In the genomic region with DNA sequence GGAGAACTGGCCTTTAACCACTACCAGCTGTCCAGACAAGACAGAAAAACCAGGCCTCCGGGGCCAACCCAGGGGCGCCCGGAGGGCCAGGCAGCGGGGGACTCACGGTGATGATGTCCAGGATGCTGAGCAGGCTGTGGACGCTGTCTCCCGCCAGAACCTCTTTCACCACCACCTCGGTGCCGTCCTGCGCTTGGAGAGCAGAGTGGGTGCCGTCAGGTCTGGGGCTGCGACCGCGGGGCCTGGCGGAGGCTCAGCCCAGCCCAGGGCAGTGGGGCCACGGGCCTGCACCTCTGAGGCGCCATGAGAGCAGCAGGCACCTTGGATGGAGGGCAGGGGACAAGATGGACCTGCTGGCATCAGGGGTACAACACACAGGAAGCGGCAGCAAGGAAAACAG, we compare ENCODE assay signal across 18 cellular contexts. TPM values are rescaled to one million over a fixed set of nuclear protein-coding genes. Genes with fewer than 3 reads are reported as not detected.
DNase-seq lines count a peak whose midpoint lies in the region; ATAC-seq and TF ChIP-seq lines count a peak whose summit lies in the region.
"Had no signal": no experiment of that assay in that cellular context is flagged by ENCODE, and none has a peak within 500 bp of the region (broad histone marks: within the 10 kb centered on the region; RNA-seq: fewer than 3 reads in every experiment).

No MANE protein-coding gene starts in this region.

- no peak overlapping the region for H2BK120ac ChIP-seq in neuronal stem cell (ENCODE audit: low read depth, low read length)

- no peaks in the 10 kb centered on the region for H3K27me3 Mint-ChIP-seq in endodermal cell (ENCODE audit: insufficient read depth)
- H3K27me3 Mint-ChIP-seq: CD4-positive, alpha-beta T cell; CD8-positive, alpha-beta memory T cell had no signal

- H3K27me3 ChIP-seq in BLaER1 (no peaks in the 10 kb centered on the region), endodermal cell (ENCODE audit: control insufficient read depth, insufficient read depth, low read length, poor library complexity, severe bottlenecking) (no peaks in the 10 kb centered on the region), neuronal stem cell (ENCODE audit: control insufficient read depth in 3 of 3, insufficient read depth in 3 of 3, low read depth in 1 of 3, low read length in 3 of 3) (no peaks in the 10 kb centered on the region)
- no peaks in the 10 kb centered on the region for H3K27me3 ChIP-seq in BLaER1 treated with 17β-estradiol and CSF1 and Interleukin-3, amounts not matched to agents 10 nM and 100 nM

- DNase-seq in endodermal cell (no peak), neuronal stem cell (ENCODE audit: low spot score) (no peak), amygdala (lab: John Stamatoyannopoulos, UW) (no peak), NCI-H2107 (lab: John Stamatoyannopoulos, UW) (no peak)
- DNase-seq: CD4-positive, alpha-beta T cell; DMS 273 treated with DMSO at 0.1 percent for 48 hours; DMS79; EL; GDM1; HFFc6 had no signal

- H4K91ac ChIP-seq in neuronal stem cell (ENCODE audit: low read depth, low read length, poor library complexity), result no peak overlapping the region

- H3K36me3 ChIP-seq in BLaER1, result peaks cover 39% of the 10 kb centered on the region
- peaks cover 6 to 38% (median 22%) of the 10 kb centered on the region in 11 experiments; a peak in 17 of 22 replicates for H3K36me3 ChIP-seq in BLaER1 treated with 17β-estradiol and CSF1 and Interleukin-3, amounts not matched to agents 10 nM and 100 nM
- no peaks in the 10 kb centered on the region for H3K36me3 ChIP-seq in endodermal cell (ENCODE audit: control insufficient read depth, insufficient read depth, low read length)
- no peaks in the 10 kb centered on the region for H3K36me3 ChIP-seq in neuronal stem cell (replicated peaks in 1 of 2; ENCODE audit: control insufficient read depth in 2 of 2, insufficient read depth in 2 of 2, low read length in 2 of 2)
- H3K36me3 ChIP-seq: HAP-1 had no signal

- peak overlapping the region; percentile 49 for H2BK15ac ChIP-seq in neuronal stem cell (ENCODE audit: low read length)

- H3K36me3 Mint-ChIP-seq in endodermal cell (ENCODE audit: low read depth), result no peaks in the 10 kb centered on the region
- H3K36me3 Mint-ChIP-seq: CD14-positive monocyte; CD8-positive, alpha-beta memory T cell had no signal

- H3K23ac ChIP-seq in neuronal stem cell (ENCODE audit: low read depth, low read length, poor library complexity), result peak overlapping the region; percentile 89

- TF ChIP-seq CTCF in endodermal cell (conservative IDR thresholded peaks at IDR 0.05), result no peak

- peaks cover under 1% of the 10 kb centered on the region for H3K9me3 Mint-ChIP-seq in endodermal cell
- H3K9me3 Mint-ChIP-seq: CD14-positive monocyte, HFFc6 had no signal

- H3K4me1 ChIP-seq in BLaER1, result peaks cover 91% of the 10 kb centered on the region
- peaks cover 74 to 94% (median 90%) of the 10 kb centered on the region in 10 experiments for H3K4me1 ChIP-seq in BLaER1 treated with 17β-estradiol and CSF1 and Interleukin-3, amounts not matched to agents 10 nM and 100 nM
- no peaks in the 10 kb centered on the region for H3K4me1 ChIP-seq in endodermal cell (ENCODE audit: control insufficient read depth, insufficient read depth, low read length)
- peaks cover 3 to 7% of the 10 kb centered on the region in 2 donors for H3K4me1 ChIP-seq in neuronal stem cell (ENCODE audit: control insufficient read depth in 2 of 2, insufficient read depth in 1 of 2, low read depth in 1 of 2, low read length in 2 of 2)
- H3K4me1 ChIP-seq: HAP-1 had no signal

- H3K9me3 ChIP-seq in BLaER1, result peaks cover 41% of the 10 kb centered on the region
- peaks cover 8 to 47% (median 39%) of the 10 kb centered on the region in 11 experiments; a peak in 21 of 22 replicates for H3K9me3 ChIP-seq in BLaER1 treated with 17β-estradiol and CSF1 and Interleukin-3, amounts not matched to agents 10 nM and 100 nM (replicated peaks in 1 of 11)
- H3K9me3 ChIP-seq in endodermal cell (ENCODE audit: control insufficient read depth, low read length), result no peaks in the 10 kb centered on the region
- H3K9me3 ChIP-seq in neuronal stem cell (replicated peaks in 1 of 2; ENCODE audit: control insufficient read depth in 2 of 2, insufficient read depth in 1 of 2, low read depth in 1 of 2, low read length in 2 of 2), result no peaks in the 10 kb centered on the region
- H3K9me3 ChIP-seq: HAP-1 had no signal

- H3K9ac ChIP-seq in BLaER1, result peak overlapping the region; percentile 26; the same call in 1 of the 2 replicates
- peak overlapping the region in 6 of 11 experiments; percentile 12 to 42 (median 34); a peak in 9 of 22 replicates for H3K9ac ChIP-seq in BLaER1 treated with 17β-estradiol and CSF1 and Interleukin-3, amounts not matched to agents 10 nM and 100 nM
- no peak overlapping the region for H3K9ac ChIP-seq in endodermal cell (ENCODE audit: extremely low read depth, low read length, poor library complexity, severe bottlenecking)
- H3K9ac ChIP-seq in neuronal stem cell (ENCODE audit: low read depth, low read length, poor library complexity), result peak overlapping the region; percentile 44

- no peak for ATAC-seq in GM19035 (IDR thresholded peaks at IDR 0.05; ENCODE audit: unreplicated experiment)
- ATAC-seq: GM12878 had no signal

- peak overlapping the region; percentile 17 for H4K8ac ChIP-seq in neuronal stem cell (ENCODE audit: low read depth, low read length)

- H3K18ac ChIP-seq in neuronal stem cell (ENCODE audit: low read length), result peak overlapping the region; percentile 83

- 94 to 99% methylated on average over 17 to 18 of the region's 18 CpGs for WGBS in endodermal cell (ENCODE audit: insufficient coverage in 1 of 2, insufficient read length in 1 of 2), 2 experiments
- WGBS in neuronal stem cell (ENCODE audit: extremely low coverage in 2 of 2, insufficient read length in 2 of 2, insufficient replicate concordance in 1 of 2), 2 donors, result no CpG with 5 or more reads among the region's 18 CpGs

- H3K4me2 ChIP-seq in BLaER1, result peak overlapping the region; percentile 85
- peak overlapping the region; percentile 43 to 90 (median 82) for H3K4me2 ChIP-seq in BLaER1 treated with 17β-estradiol and CSF1 and Interleukin-3, amounts not matched to agents 10 nM and 100 nM
- no peak overlapping the region for H3K4me2 ChIP-seq in neuronal stem cell (ENCODE audit: insufficient read depth, low read length, poor library complexity, severe bottlenecking)
- H3K4me2 ChIP-seq: GM23338 had no signal

- H2AFZ ChIP-seq in neuronal stem cell (ENCODE audit: low read length), result no peak overlapping the region

- H3K27ac ChIP-seq in BLaER1, result peak overlapping the region; percentile 39
- peak overlapping the region in 4 of 11 experiments; percentile 6 to 47 (median 34); a peak in 7 of 22 replicates for H3K27ac ChIP-seq in BLaER1 treated with 17β-estradiol and CSF1 and Interleukin-3, amounts not matched to agents 10 nM and 100 nM
- H3K27ac ChIP-seq in endodermal cell (ENCODE audit: low read depth, low read length), result peak overlapping the region; percentile 29
- H3K27ac ChIP-seq in neuronal stem cell (replicated peaks; ENCODE audit: low read length), result no peak overlapping the region

- H2BK12ac ChIP-seq in neuronal stem cell (ENCODE audit: low read length), result peak overlapping the region; percentile 90

- H3K27ac Mint-ChIP-seq in endodermal cell, result no peak overlapping the region
- H3K27ac Mint-ChIP-seq: CD4-positive, alpha-beta T cell; CD8-positive, alpha-beta memory T cell; GM23338; HFFc6 had no signal

- no peak overlapping the region for H2BK5ac ChIP-seq in neuronal stem cell (ENCODE audit: low read length)

- H3K4me3 Mint-ChIP-seq in endodermal cell, result no peak overlapping the region
- H3K4me3 Mint-ChIP-seq: CD14-positive monocyte; CD4-positive, alpha-beta T cell; CD8-positive, alpha-beta memory T cell; GM23338; HFFc6 had no signal

- H3K4me3 ChIP-seq in BLaER1 (no peak overlapping the region), endodermal cell (ENCODE audit: low read length) (no peak overlapping the region), neuronal stem cell (ENCODE audit: low read length in 2 of 2) (no peak overlapping the region)
- no peak overlapping the region for H3K4me3 ChIP-seq in BLaER1 treated with 17β-estradiol and CSF1 and Interleukin-3, amounts not matched to agents 10 nM and 100 nM
- H3K4me3 ChIP-seq: GM12878, GM23338, HAP-1 had no signal

- no peaks in the 10 kb centered on the region for H4K20me1 ChIP-seq in BLaER1
- H4K20me1 ChIP-seq in BLaER1 treated with 17β-estradiol and CSF1 and Interleukin-3, amounts not matched to agents 10 nM and 100 nM, result no peaks in the 10 kb centered on the region; a peak in 1 of 22 replicates

- peak overlapping the region; percentile 56 for H3K14ac ChIP-seq in neuronal stem cell (ENCODE audit: low read length)

- peak overlapping the region; percentile 95 for H3K4ac ChIP-seq in neuronal stem cell (ENCODE audit: low read length)

- no peaks in the 10 kb centered on the region for H3K4me1 Mint-ChIP-seq in endodermal cell
- H3K4me1 Mint-ChIP-seq: GM23338 had no signal

- H2AK5ac ChIP-seq in neuronal stem cell (ENCODE audit: low read depth, low read length), result peak overlapping the region; percentile 95

- H3K79me1 ChIP-seq in neuronal stem cell (ENCODE audit: low read depth, low read length), result peaks cover 3% of the 10 kb centered on the region

RNA-seq across cellular contexts. Expression of a gene that starts 9.7 kb away (rescaled TPM):
- total RNA-seq in endodermal cell, result 1 to 10 TPM; 2.0 to 2.4 TPM
- 1.8 TPM for polyA plus RNA-seq in endodermal cell (2013, experiment 1 of 2)
- 1.4 TPM for polyA plus RNA-seq in endodermal cell (2013, experiment 2 of 2)
- 0.38 TPM for polyA plus RNA-seq in neuronal stem cell (2013, experiment 1 of 2)
- polyA plus RNA-seq in neuronal stem cell (2013, experiment 2 of 2), result 0.29 TPM

RNA-seq across cellular contexts. Expression of a gene that starts 11.1 kb away (rescaled TPM):
- total RNA-seq in endodermal cell, result 10 to 100 TPM; 43.7 to 49.6 TPM
- polyA plus RNA-seq in endodermal cell (2013, experiment 1 of 2), result 31.6 TPM
- polyA plus RNA-seq in endodermal cell (2013, experiment 2 of 2), result 27.9 TPM
- polyA plus RNA-seq in neuronal stem cell (2013, experiment 1 of 2), result 39.7 TPM
- 37.4 TPM for polyA plus RNA-seq in neuronal stem cell (2013, experiment 2 of 2)

RNA-seq across cellular contexts. Expression of a gene that starts 38.2 kb away (rescaled TPM):
- total RNA-seq in endodermal cell, result 10 to 100 TPM; 48.9 to 50.4 TPM
- 44.3 TPM for polyA plus RNA-seq in endodermal cell (2013, experiment 1 of 2)
- polyA plus RNA-seq in endodermal cell (2013, experiment 2 of 2), result 43.0 TPM
- 29.5 TPM for polyA plus RNA-seq in neuronal stem cell (2013, experiment 1 of 2)
- polyA plus RNA-seq in neuronal stem cell (2013, experiment 2 of 2), result 29.6 TPM

RNA-seq across cellular contexts. Expression of a gene that starts 49.8 kb away (rescaled TPM):
- total RNA-seq in endodermal cell, result 10 to 100 TPM; 47.8 to 51.0 TPM
- 42.9 TPM for polyA plus RNA-seq in endodermal cell (2013, experiment 1 of 2)
- polyA plus RNA-seq in endodermal cell (2013, experiment 2 of 2), result 39.3 TPM
- polyA plus RNA-seq in neuronal stem cell (2013, experiment 1 of 2), result 28.9 TPM
- 28.0 TPM for polyA plus RNA-seq in neuronal stem cell (2013, experiment 2 of 2)
